Comparison of ENCODE assay signal across 8 cellular contexts in genomic region chr18:45690975-45691815, GRCh38. TPM values are rescaled to one million over a fixed set of nuclear protein-coding genes. Genes with fewer than 3 reads are reported as not detected.
DNase-seq lines count a peak whose midpoint lies in the region; ATAC-seq and TF ChIP-seq lines count a peak whose summit lies in the region.

No MANE protein-coding gene starts in this region.

- H3K27me3 ChIP-seq in GM23338 (ENCODE audit: insufficient read depth) (no peaks in the 10 kb centered on the region), liver (ENCODE audit: control insufficient read depth in 4 of 4, insufficient read depth in 4 of 4, low read length in 3 of 4) (no peaks in the 10 kb centered on the region)

- CTCF ChIA-PET in AG04449 (lab: Yijun Ruan, JAX) = interaction anchor here (0.7 to 11.0 kb wide), 32 partner anchors 9 to 382 kb away, joined by 3 to 226 read pairs (median 4); partner anchors contain the start of genes PSTPIP2, SIGLEC15 and SLC14A1

- H3K9me2 ChIP-seq in GM23338 (ENCODE audit: insufficient read depth) = no peaks in the 10 kb centered on the region

- no peaks in the 10 kb centered on the region for H4K20me1 ChIP-seq in GM23338 (replicated peaks; ENCODE audit: insufficient read depth)

- H3K4me1 Mint-ChIP-seq in GM23338 = peaks cover 30% of the 10 kb centered on the region

- H3K4me3 ChIP-seq in AG04449 (ENCODE audit: low read depth, low read length) = 0 out of 2 replicates have a peak overlapping the region, but pooled peaks have one; percentile 3
- no peak overlapping the region for H3K4me3 ChIP-seq in GM23338
- H3K4me3 ChIP-seq in liver (ENCODE audit: low read depth in 1 of 3, low read length in 3 of 3) = no peak overlapping the region

- no peaks in the 10 kb centered on the region for H3K36me3 ChIP-seq in GM23338 (ENCODE audit: insufficient read depth)
- H3K36me3 ChIP-seq in liver (ENCODE audit: control insufficient read depth in 4 of 4, insufficient read depth in 3 of 4, low read depth in 1 of 4, low read length in 3 of 4) = no peaks in the 10 kb centered on the region

- H3K4me3 Mint-ChIP-seq in GM23338 = peak overlapping the region; percentile 12; the same call in 1 of the 3 replicates

- H3K4me1 ChIP-seq in GM23338 (ENCODE audit: insufficient read depth) (peaks cover 9% of the 10 kb centered on the region), liver (ENCODE audit: control insufficient read depth in 4 of 4, insufficient read depth in 4 of 4, low read length in 3 of 4) (peaks cover 0 to 4% (median 0%) of the 10 kb centered on the region in 4 donors)

- no peak overlapping the region for H3K9ac ChIP-seq in liver (ENCODE audit: low read depth in 1 of 2, low read length in 2 of 2)

- POLR2A ChIA-PET in AG04449 (lab: Yijun Ruan, JAX) = no interaction called here

- H3K27me3 Mint-ChIP-seq in GM23338 (ENCODE audit: insufficient read depth, low read depth, poor library complexity) = peaks cover 8% of the 10 kb centered on the region

- H3K27ac ChIP-seq in GM23338 (ENCODE audit: low read depth) (no peak overlapping the region), liver (ENCODE audit: low read depth in 1 of 2, low read length in 2 of 2) (no peak overlapping the region)

- H3K9me3 Mint-ChIP-seq in GM23338 = peaks cover 37% of the 10 kb centered on the region

- peaks cover 34% of the 10 kb centered on the region for H3K36me3 Mint-ChIP-seq in GM23338 (ENCODE audit: low read depth)

- TF ChIP-seq RAD21 in liver (IDR thresholded peaks at IDR 0.05) = peak; percentile 97 to 98

- DNase-seq in AG04449 (ENCODE audit: low read depth, low spot score) (no peak), GM23338 (ENCODE audit: low spot score) (peak; percentile 95), NCI-H446 (lab: John Stamatoyannopoulos, UW) (peak; percentile 54 to 77), dermis blood vessel endothelial cell (peak; percentile 84)
- peak; percentile 82 for DNase-seq in activated CD4-positive, alpha-beta T cell treated with anti-CD3 and anti-CD28 coated beads for 48 hours
- peak; percentile 64 to 69 for DNase-seq in stimulated activated CD4-positive, alpha-beta T cell treated with anti-CD3 and anti-CD28 coated beads, Interleukin-4, amount 100 ng/mL, for 48 hours (ENCODE audit: low read depth in 2 of 2)

- no peaks in the 10 kb centered on the region for H3K9me3 ChIP-seq in liver (ENCODE audit: control insufficient read depth in 4 of 4, low read length in 3 of 4)

- H2AFZ ChIP-seq in GM23338 = peak overlapping the region; percentile 43; the same call in 1 of the 2 replicates

- no peaks in the 10 kb centered on the region for H3F3A ChIP-seq in GM23338 (replicated peaks; ENCODE audit: low read depth)

- H3K79me2 ChIP-seq in GM23338 (replicated peaks; ENCODE audit: insufficient read depth) = no peaks in the 10 kb centered on the region

- 12% methylated on average over 12 of the region's 12 CpGs for WGBS in liver

- peak overlapping the region; percentile 50; the same call in 1 of the 2 replicates for H3K4me2 ChIP-seq in GM23338

- TF ChIP-seq CTCF in AG04449 (IDR thresholded peaks at IDR 0.05; ENCODE audit: insufficient read depth, low read length, missing control alignments) = peak; percentile 89
- peak; percentile 96 to 98 for TF ChIP-seq CTCF in GM23338 (conservative IDR thresholded peaks at IDR 0.05; ENCODE audit: low read depth in 2 of 2)
- TF ChIP-seq CTCF in liver (IDR thresholded peaks at IDR 0.05; ENCODE audit: low read depth, low read length, missing input control) = peak; percentile 88

- ATAC-seq in GM23338 (peak; percentile 89), GM19351 (IDR thresholded peaks at IDR 0.05; ENCODE audit: unreplicated experiment) (no peak)

- H3K27ac Mint-ChIP-seq in GM23338 = no peak overlapping the region

TF ChIP-seq in GM23338, 12 proteins besides CTCF, POLR2A, EP300 and RAD21 (continues in another document):
- TF ChIP-seq JUNB (IDR thresholded peaks at IDR 0.05; ENCODE audit: unreplicated experiment) (no peak), CREB1 (CRISPR knock-in tag; IDR thresholded peaks at IDR 0.05; ENCODE audit: low read depth) (no peak), ZNF331 (CRISPR knock-in tag; IDR thresholded peaks at IDR 0.05; ENCODE audit: low read depth) (no peak), NANOG (IDR thresholded peaks at IDR 0.05; ENCODE audit: borderline replicate concordance) (no peak)

TF ChIP-seq in liver, 16 proteins besides CTCF, POLR2A, EP300 and RAD21:
- TF ChIP-seq HNF4G (IDR thresholded peaks at IDR 0.05) = no peak
- TF ChIP-seq FOXA1 (IDR thresholded peaks at IDR 0.05) = no peak
- peak in 1 of 2 donors; percentile 32 for TF ChIP-seq HNF4A (conservative IDR thresholded peaks at IDR 0.05)
- TF ChIP-seq YY1 (IDR thresholded peaks at IDR 0.05) = no peak
- TF ChIP-seq ATF3 (IDR thresholded peaks at IDR 0.05) = no peak
- TF ChIP-seq RXRA (IDR thresholded peaks at IDR 0.05) = peak in 1 of 2 donors; percentile 23
- TF ChIP-seq FOXA2 (IDR thresholded peaks at IDR 0.05) = no peak
- TF ChIP-seq TAF1 (conservative IDR thresholded peaks at IDR 0.05) = no peak
- no peak for TF ChIP-seq JUND (IDR thresholded peaks at IDR 0.05)
- no peak for TF ChIP-seq EGR1 (IDR thresholded peaks at IDR 0.05; ENCODE audit: low read depth in 2 of 2)
- no peak for TF ChIP-seq SP1 (IDR thresholded peaks at IDR 0.05)
- TF ChIP-seq REST (IDR thresholded peaks at IDR 0.05) = no peak

RNA-seq across cellular contexts. Expression of gene SLC14A1, which starts 32.8 kb away (rescaled TPM):
- 0.21 TPM in 1 of 2 replicates, not detected in the other for total RNA-seq in GM23338 (2014; rRNA removed; shearing (Covaris generic))
- polyA plus RNA-seq in GM23338 (2016; fragmentation: Nextera tagmentation; extraction: Ambion mirVana) (0.53 TPM in 1 of 2 replicates, not detected in the other), liver (under 1 TPM; 0.56 to 0.60 TPM)
- total RNA-seq in dermis blood vessel endothelial cell (not detected in 2 replicates), liver (10 to 100 TPM in 1 of 2 donors, 1 to 10 TPM in 1; 1.0 to 96.7 TPM)
